Comparison of ENCODE assay signal across 9 cellular contexts in the genomic region with DNA sequence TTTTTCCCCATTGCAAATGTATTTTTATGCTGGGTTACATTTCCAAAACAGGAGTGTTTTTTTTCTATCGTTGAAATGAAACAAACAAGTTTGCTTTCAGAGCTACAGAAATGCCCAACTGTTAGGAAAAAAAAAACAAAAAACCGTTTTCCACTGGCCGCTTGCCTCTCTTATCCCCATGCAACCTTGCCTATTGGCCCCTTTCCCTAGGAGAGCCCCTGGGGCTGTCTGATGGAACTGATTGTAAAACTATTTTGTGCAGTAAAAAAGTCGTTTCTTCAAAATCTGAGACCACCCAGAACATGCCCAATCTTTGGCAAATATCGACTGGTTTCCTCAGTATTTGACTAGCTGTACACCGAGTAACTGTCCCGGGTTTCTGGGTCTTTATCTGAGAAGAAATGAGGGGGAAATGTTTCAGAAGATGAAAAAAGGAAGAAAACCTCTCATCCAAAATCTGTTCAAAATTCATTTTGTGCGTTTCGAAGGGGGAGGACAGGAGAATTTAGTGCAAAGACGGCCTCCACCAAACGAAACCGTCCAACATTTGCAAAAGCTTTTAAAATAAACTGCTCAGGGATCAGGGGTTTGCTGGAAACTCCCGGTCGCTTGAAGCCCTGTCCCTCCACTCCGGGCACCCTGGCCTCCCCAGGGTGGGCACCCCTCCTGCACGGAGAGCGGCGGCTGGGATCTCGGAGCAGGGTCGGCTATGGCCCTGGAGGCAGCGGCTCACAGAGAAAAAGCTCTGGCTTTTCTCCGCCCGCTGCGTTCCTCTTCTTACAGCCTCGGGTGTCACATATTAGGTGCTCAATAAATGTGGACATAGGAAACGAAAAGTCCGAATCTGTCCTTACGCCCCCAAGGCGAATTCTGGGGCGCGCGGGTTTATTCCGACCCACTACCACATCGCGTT. TPM values are rescaled to one million over a fixed set of nuclear protein-coding genes. Genes with fewer than 3 reads are reported as not detected.
DNase-seq lines count a peak whose midpoint lies in the region; ATAC-seq and FAIRE-seq lines count a peak whose summit lies in the region.
"Had no signal": no experiment of that assay in that cellular context is flagged by ENCODE, and none has a peak within 500 bp of the region (broad histone marks: within the 10 kb centered on the region; RNA-seq: fewer than 3 reads in every experiment).

No MANE protein-coding gene starts in this region.

- no peaks in the 10 kb centered on the region for H3K36me3 Mint-ChIP-seq in activated naive CD8-positive, alpha-beta T cell treated with anti-CD3 and anti-CD28 coated beads for 36 hours

- peak; percentile 51 for DNase-seq in H7
- no peak for DNase-seq in activated naive CD8-positive, alpha-beta T cell treated with anti-CD3 and anti-CD28 coated beads for 36 hours
- DNase-seq in small intestine: no peak
- DNase-seq in NCI-H82 (lab: John Stamatoyannopoulos, UW): no peak
- DNase-seq in SHP77 treated with DMSO at 0.1 percent for 48 hours (lab: John Stamatoyannopoulos, UW): no peak
- no peak for DNase-seq in NCI-H510A treated with DMSO at 0.1 percent for 48 hours (lab: John Stamatoyannopoulos, UW)

- no peak overlapping the region for H3K27ac Mint-ChIP-seq in activated naive CD8-positive, alpha-beta T cell treated with anti-CD3 and anti-CD28 coated beads for 36 hours

- no peak for FAIRE-seq in small intestine (lab: Jason Lieb, UNC)

- H3K4me3 Mint-ChIP-seq in activated naive CD8-positive, alpha-beta T cell treated with anti-CD3 and anti-CD28 coated beads for 36 hours: peak overlapping the region; percentile 58

- peak overlapping the region in 1 of 2 donors; percentile 88 for H3K27ac ChIP-seq in small intestine (ENCODE audit: low read depth in 1 of 2, low read length in 1 of 2)

- H3K9me3 ChIP-seq in iPS-15b (ENCODE audit: control insufficient read depth, insufficient read depth, low read length): no peaks in the 10 kb centered on the region
- no peaks in the 10 kb centered on the region for H3K9me3 ChIP-seq in small intestine (ENCODE audit: control insufficient read depth, low read depth)
- H3K9me3 ChIP-seq: mucosa of descending colon had no signal

- H3K4me1 ChIP-seq in iPS-15b (ENCODE audit: control insufficient read depth, insufficient read depth, low read length) (peaks cover 7% of the 10 kb centered on the region), small intestine (ENCODE audit: control insufficient read depth in 2 of 2, insufficient read depth in 1 of 2, low read depth in 1 of 2, low read length in 1 of 2) (peaks cover 0 to 5% of the 10 kb centered on the region in 2 donors)

- H3K27me3 ChIP-seq in H7 (ENCODE audit: control insufficient read depth, insufficient read depth, low read length) (peaks cover 40% of the 10 kb centered on the region), iPS-15b (ENCODE audit: control insufficient read depth, insufficient read depth, low read length) (peaks cover 44% of the 10 kb centered on the region), small intestine (ENCODE audit: control insufficient read depth in 2 of 2, insufficient read depth in 2 of 2, low read length in 2 of 2) (peaks cover 0 to 17% of the 10 kb centered on the region in 2 donors)

- H3K36me3 ChIP-seq in H7 (replicated peaks; ENCODE audit: control insufficient read depth, insufficient read depth, low read length): no peaks in the 10 kb centered on the region
- H3K36me3 ChIP-seq in iPS-15b (ENCODE audit: control insufficient read depth, insufficient read depth, low read length): no peaks in the 10 kb centered on the region
- no peaks in the 10 kb centered on the region for H3K36me3 ChIP-seq in small intestine (ENCODE audit: control insufficient read depth in 2 of 2, insufficient read depth in 2 of 2, low read length in 2 of 2)

- ATAC-seq in HG02870 (IDR thresholded peaks at IDR 0.05; ENCODE audit: unreplicated experiment): no peak

- no peak overlapping the region for H3K9ac ChIP-seq in iPS-15b (ENCODE audit: low read depth, low read length)

- 6 to 13% (median 6%) methylated on average over 35 of the region's 35 CpGs for WGBS in small intestine, 3 donors

- H3K4me1 Mint-ChIP-seq in activated naive CD8-positive, alpha-beta T cell treated with anti-CD3 and anti-CD28 coated beads for 36 hours: peaks cover 16% of the 10 kb centered on the region

- no peaks in the 10 kb centered on the region for H3K9me3 Mint-ChIP-seq in activated naive CD8-positive, alpha-beta T cell treated with anti-CD3 and anti-CD28 coated beads for 36 hours

- peaks cover 85% of the 10 kb centered on the region for H3K27me3 Mint-ChIP-seq in activated naive CD8-positive, alpha-beta T cell treated with anti-CD3 and anti-CD28 coated beads for 36 hours

- H3K4me3 ChIP-seq in H7 (ENCODE audit: insufficient read depth, low read depth, low read length) (peak overlapping the region; percentile 61), iPS-15b (ENCODE audit: low read depth, low read length) (peak overlapping the region; percentile 65), small intestine (ENCODE audit: low read depth in 1 of 2, low read length in 2 of 2) (peak overlapping the region; percentile 50 to 74)
- H3K4me3 ChIP-seq: mucosa of descending colon had no signal

RNA-seq across cellular contexts. Expression of gene GNAO1, which starts 1.0 kb away (rescaled TPM):
- 3.8 and 4.8 TPM in 2 replicates for total RNA-seq in H7 (2014; rRNA removed; shearing (Covaris generic))
- 1 to 10 TPM in 1 of 2 experiments, under 1 TPM in 1; 0.96 to 1.5 TPM for total RNA-seq in activated naive CD8-positive, alpha-beta T cell treated with anti-CD3 and anti-CD28 coated beads for 36 hours
- 1 to 10 TPM in 1 of 3 donors, under 1 TPM in 2; 0.81 to 8.2 (median 0.89) TPM for polyA plus RNA-seq in small intestine
